14 cellular contexts compared by ENCODE assay signal in genomic region chr3:123535580-123535979, GRCh38. TPM values are rescaled to one million over a fixed set of nuclear protein-coding genes. Genes with fewer than 3 reads are reported as not detected.
DNase-seq lines count a peak whose midpoint lies in the region; ATAC-seq, FAIRE-seq and TF ChIP-seq lines count a peak whose summit lies in the region.
"Had no signal": no experiment of that assay in that cellular context is flagged by ENCODE, and none has a peak within 500 bp of the region (broad histone marks: within the 10 kb centered on the region; RNA-seq: fewer than 3 reads in every experiment).

No MANE protein-coding gene starts in this region.

- H2AK9ac ChIP-seq in IMR-90 (replicated peaks; ENCODE audit: low read depth, low read length, poor library complexity), result no peak overlapping the region

- H3K4me2 ChIP-seq in IMR-90 (ENCODE audit: low read depth, low read length), result no peak overlapping the region
- H3K4me2 ChIP-seq in keratinocyte (ENCODE audit: control insufficient read depth, extremely low read depth, insufficient read depth, low read depth, low read length), result no peak overlapping the region

- DNase-seq in AG08395 (ENCODE audit: low spot score) (peak; percentile 74), IMR-90 (peak; percentile 75), bronchial epithelial cell (ENCODE audit: low read depth) (peak; percentile 62), keratinocyte (ENCODE audit: low read depth, low spot score) (no peak), Caco-2 (no peak), GM12892 (ENCODE audit: insufficient read length) (no peak)
- DNase-seq: activated CD8-positive, alpha-beta T cell treated with anti-CD3 and anti-CD28 coated beads, Interleukin-2, amount 10 ng/mL, durations not matched to agents 7 days and 5 days; anterior cingulate cortex; kidney; NCI-H2107; stimulated activated CD4-positive, alpha-beta T cell treated with anti-CD3 and anti-CD28 coated beads, Interleukin-15, amount 100 ng/mL, for 24 hours had no signal

- no peak overlapping the region for H4K91ac ChIP-seq in IMR-90 (ENCODE audit: insufficient read depth, low read depth, low read length)

- CTCF ChIA-PET in IMR-90 (lab: Yijun Ruan, JAX), result no interaction called here
- CTCF ChIA-PET in Caco-2 (lab: Charles Lee), result no interaction called here

- H2BK15ac ChIP-seq in IMR-90 (ENCODE audit: low read depth, low read length), result no peak overlapping the region

- TF ChIP-seq RAD21 in IMR-90 (IDR thresholded peaks at IDR 0.05; ENCODE audit: low read length), result no peak

- no peak overlapping the region for H2BK120ac ChIP-seq in IMR-90 (ENCODE audit: low read depth, low read length)

- H2BK20ac ChIP-seq in IMR-90 (ENCODE audit: low read depth, low read length), result no peak overlapping the region

- H3K56ac ChIP-seq in IMR-90 (ENCODE audit: extremely low read depth, insufficient read depth, low read length), result no peak overlapping the region

- no peak for FAIRE-seq in bronchial epithelial cell (lab: Jason Lieb, UNC)
- FAIRE-seq in keratinocyte (lab: Jason Lieb, UNC), result peak; percentile 55
- FAIRE-seq in GM12892 (lab: Jason Lieb, UNC), result no peak
- FAIRE-seq: kidney had no signal

- H3K79me1 ChIP-seq in IMR-90 (ENCODE audit: low read depth in 1 of 2, low read length in 2 of 2), result peaks cover 2 to 23% of the 10 kb centered on the region in 2 experiments; a peak in 3 of 4 replicates

- no peak overlapping the region for H3K18ac ChIP-seq in IMR-90 (ENCODE audit: low read depth, low read length)

- no peak overlapping the region for H2AK5ac ChIP-seq in IMR-90 (ENCODE audit: low read depth, low read length)

- peaks cover 16% of the 10 kb centered on the region for H3K9me1 ChIP-seq in IMR-90 (ENCODE audit: insufficient read depth, low read length)
- H3K9me1 ChIP-seq in keratinocyte (ENCODE audit: control insufficient read depth, extremely low read depth, insufficient read depth, low read length), result no peaks in the 10 kb centered on the region

- no peak for TF ChIP-seq POLR2A in IMR-90 (IDR thresholded peaks at IDR 0.05; ENCODE audit: low read depth, low read length)
- TF ChIP-seq POLR2A in GM12892 (IDR thresholded peaks at IDR 0.05; ENCODE audit: low read depth, low read length), result no peak

- H4K5ac ChIP-seq in IMR-90 (ENCODE audit: low read depth, low read length), result no peak overlapping the region

- no peak overlapping the region for H2BK5ac ChIP-seq in IMR-90 (ENCODE audit: low read depth, low read length, poor library complexity, severe bottlenecking)

- H4K20me1 ChIP-seq in IMR-90 (ENCODE audit: insufficient read depth, low read length) (peaks cover 7% of the 10 kb centered on the region), keratinocyte (ENCODE audit: control insufficient read depth, extremely low read depth, insufficient read depth, low read length) (no peaks in the 10 kb centered on the region)

- H3K4me1 ChIP-seq in IMR-90 (ENCODE audit: control insufficient read depth, insufficient read depth, low read length), result peaks cover 8% of the 10 kb centered on the region
- H3K4me1 ChIP-seq in keratinocyte (ENCODE audit: control insufficient read depth, extremely low read depth, insufficient read depth, low read length), result peaks cover 14% of the 10 kb centered on the region
- H3K4me1 ChIP-seq in Caco-2, result no peaks in the 10 kb centered on the region

- H3K27ac Mint-ChIP-seq in Caco-2 (ENCODE audit: unreplicated experiment), result no peak overlapping the region
- H3K27ac Mint-ChIP-seq: activated CD8-positive, alpha-beta T cell treated with anti-CD3 and anti-CD28 coated beads, Interleukin-2, amount 10 ng/mL, durations not matched to agents 7 days and 5 days; activated T-helper 2 cell treated with anti-CD3 and anti-CD28 coated beads, Interferon-gamma antibody, Interleukin-2, Interleukin-4, amounts not matched to agents 10 μg/mL and 5 μg/mL and 100 μg/mL, durations not matched to agents 14 hours and 24 hours and 36 hours had no signal

- no peak overlapping the region for H3K4me3 ChIP-seq in IMR-90 (ENCODE audit: insufficient read depth, low read depth, low read length)
- H3K4me3 ChIP-seq in bronchial epithelial cell (ENCODE audit: low read depth, low read length), result no peak overlapping the region
- H3K4me3 ChIP-seq in keratinocyte (ENCODE audit: control insufficient read depth in 2 of 3, extremely low read depth in 1 of 3, insufficient read depth in 2 of 3, low read depth in 1 of 3, low read length in 3 of 3), result no peak overlapping the region
- no peak overlapping the region for H3K4me3 ChIP-seq in Caco-2 (ENCODE audit: low read depth, low read length)

- in situ Hi-C loops in IMR-90 (cut with MboI; ENCODE audit: low sequenced_read_pairs), result no loop called here

- H2AFZ ChIP-seq in IMR-90 (replicated peaks; ENCODE audit: low read length, poor library complexity) (no peak overlapping the region), keratinocyte (ENCODE audit: control insufficient read depth, low read length) (no peak overlapping the region)

- dilution Hi-C loops in IMR-90 (cut with HindIII; ENCODE audit: low sequenced_read_pairs, unreplicated experiment), result no loop called here
- dilution Hi-C loops in keratinocyte (cut with MboI; ENCODE audit: extremely low pct_ligation_motif_present, low sequenced_read_pairs), result no loop called here

- H3K27me3 ChIP-seq in IMR-90 (ENCODE audit: control insufficient read depth, insufficient read depth, low read length), result no peaks in the 10 kb centered on the region
- no peaks in the 10 kb centered on the region for H3K27me3 ChIP-seq in bronchial epithelial cell (ENCODE audit: control insufficient read depth, insufficient read depth, low read length)
- H3K27me3 ChIP-seq in keratinocyte (ENCODE audit: control insufficient read depth, extremely low read depth, insufficient read depth, low read length), result no peaks in the 10 kb centered on the region
- H3K27me3 ChIP-seq in Caco-2 (replicated peaks; ENCODE audit: control insufficient read depth, insufficient read depth, low read length), result no peaks in the 10 kb centered on the region

- H3K14ac ChIP-seq in IMR-90 (replicated peaks; ENCODE audit: low read depth, low read length), result no peak overlapping the region

- H3K36me3 ChIP-seq in IMR-90 (ENCODE audit: control insufficient read depth, insufficient read depth, low read length) (no peaks in the 10 kb centered on the region), bronchial epithelial cell (ENCODE audit: control insufficient read depth, insufficient read depth, low read length) (peaks cover 2% of the 10 kb centered on the region), keratinocyte (ENCODE audit: control insufficient read depth in 2 of 2, extremely low read depth in 1 of 2, insufficient read depth in 2 of 2, low read length in 2 of 2) (peaks cover 0 to 5% of the 10 kb centered on the region in 2 experiments), Caco-2 (ENCODE audit: control insufficient read depth, insufficient read depth, low read length) (no peaks in the 10 kb centered on the region)

- H3K9me3 ChIP-seq in IMR-90 (ENCODE audit: control insufficient read depth, insufficient read depth, low read length), result no peaks in the 10 kb centered on the region
- H3K9me3 ChIP-seq in keratinocyte (ENCODE audit: control insufficient read depth, low read depth, low read length), result no peaks in the 10 kb centered on the region
- no peaks in the 10 kb centered on the region for H3K9me3 ChIP-seq in Caco-2

- no peak for TF ChIP-seq CTCF in IMR-90 (conservative IDR thresholded peaks at IDR 0.05; ENCODE audit: low read depth, low read length)
- no peak for TF ChIP-seq CTCF in bronchial epithelial cell (IDR thresholded peaks at IDR 0.05; ENCODE audit: insufficient read depth, low read length, severe bottlenecking)
- TF ChIP-seq CTCF in keratinocyte (optimal IDR thresholded peaks at IDR 0.05 in 1 of 3, IDR thresholded peaks at IDR 0.05 in 1 of 3, conservative IDR thresholded peaks at IDR 0.05 in 1 of 3; ENCODE audit: extremely low read depth in 1 of 3, insufficient read depth in 2 of 3, low read length in 3 of 3), result no peak
- TF ChIP-seq CTCF in Caco-2 (IDR thresholded peaks at IDR 0.05; ENCODE audit: insufficient read depth in 1 of 2, low read depth in 1 of 2, low read length in 1 of 2, severe bottlenecking in 1 of 2, unreplicated experiment in 1 of 2), result no peak

- intact Hi-C loops in IMR-90 (cut with micrococcal nuclease) (loop anchor here (5.0 kb wide), 1 partner anchor 33 kb away; no protein-coding TSS in a partner anchor), Caco-2 (cut with micrococcal nuclease; ENCODE audit: unreplicated experiment) (no loop called here)

- WGBS in IMR-90 (ENCODE audit: extremely low coverage in 2 of 2, insufficient read length in 1 of 2), 2 experiments, result no CpG with 5 or more reads among the region's 1 CpG

- H3K4ac ChIP-seq in IMR-90 (ENCODE audit: low read depth, low read length), result no peak overlapping the region

- ATAC-seq in IMR-90 (ENCODE audit: low read depth), result peak; percentile 69
- ATAC-seq in GM19395 (IDR thresholded peaks at IDR 0.05; ENCODE audit: unreplicated experiment), result no peak
- no peak for ATAC-seq in GM18517 (IDR thresholded peaks at IDR 0.05; ENCODE audit: unreplicated experiment)
- ATAC-seq: activated CD8-positive, alpha-beta T cell treated with anti-CD3 and anti-CD28 coated beads, Interleukin-2, amount 10 ng/mL, durations not matched to agents 7 days and 5 days had no signal

- H3K79me2 ChIP-seq in keratinocyte (ENCODE audit: control insufficient read depth, insufficient read depth, low read length), result peaks cover 61% of the 10 kb centered on the region

- no peaks in the 10 kb centered on the region for H3K4me1 Mint-ChIP-seq in Caco-2 (ENCODE audit: low read depth, unreplicated experiment)

- no peak overlapping the region for H3K23ac ChIP-seq in IMR-90 (ENCODE audit: low read depth, low read length)

- no TSS peak for BruUV-seq in IMR-90 (replicated peaks; lab: Mats Ljungman, UMichigan)
- no TSS peak for BruUV-seq in Caco-2 (replicated peaks; lab: Mats Ljungman, UMichigan)

- H3K9me3 Mint-ChIP-seq in Caco-2 (ENCODE audit: unreplicated experiment), result no peaks in the 10 kb centered on the region
- H3K9me3 Mint-ChIP-seq: activated T-helper 2 cell treated with anti-CD3 and anti-CD28 coated beads, Interferon-gamma antibody, Interleukin-2, Interleukin-4, amounts not matched to agents 10 μg/mL and 5 μg/mL and 100 μg/mL, durations not matched to agents 14 hours and 24 hours and 36 hours had no signal

- no peaks in the 10 kb centered on the region for H3K27me3 Mint-ChIP-seq in Caco-2 (ENCODE audit: insufficient read depth, unreplicated experiment)

- H4K8ac ChIP-seq in IMR-90 (ENCODE audit: low read depth in 2 of 2, low read length in 2 of 2), result no peak overlapping the region

- H3K36me3 Mint-ChIP-seq in Caco-2 (ENCODE audit: insufficient read depth, unreplicated experiment), result peaks cover 13% of the 10 kb centered on the region

- H3K9ac ChIP-seq in IMR-90 (ENCODE audit: low read depth, low read length) (no peak overlapping the region), keratinocyte (ENCODE audit: control insufficient read depth, extremely low read depth, insufficient read depth, low read length) (no peak overlapping the region)

- no peak overlapping the region for H3K4me3 Mint-ChIP-seq in Caco-2 (ENCODE audit: unreplicated experiment)
- H3K4me3 Mint-ChIP-seq: activated CD8-positive, alpha-beta T cell treated with anti-CD3 and anti-CD28 coated beads, Interleukin-2, amount 10 ng/mL, durations not matched to agents 7 days and 5 days had no signal

- POLR2A ChIA-PET in IMR-90 (lab: Charles Lee; ENCODE audit: unreplicated experiment), result no interaction called here
- POLR2A ChIA-PET in Caco-2 (lab: Charles Lee), result no interaction called here

- H3K27ac ChIP-seq in IMR-90 (ENCODE audit: insufficient read depth, low read length) (no peak overlapping the region), keratinocyte (ENCODE audit: control insufficient read depth, insufficient read depth, low read length) (no peak overlapping the region)

RNA-seq across cellular contexts. Expression of gene HACD2, which starts 49.3 kb away (rescaled TPM):
- total RNA-seq in IMR-90 (2012; rRNA removed), result 22.6 and 35.8 TPM in 2 replicates
- polyA plus RNA-seq in IMR-90 (2012; rRNA removed), result 18.6 and 21.5 TPM in 2 replicates
- 4.9 TPM in 2 replicates for polyA plus RNA-seq in IMR-90 (2012; cell fraction: cytosol; rRNA removed)
- 3.4 and 15.4 TPM in 2 replicates for polyA plus RNA-seq in IMR-90 (2012; cell fraction: nucleus; rRNA removed; ENCODE audit: low replicate concordance)
- total RNA-seq in bronchial epithelial cell, result 46.6 and 68.1 TPM in 2 replicates
- 85.8 to 146 TPM (median 124 TPM) in 3 replicates for polyA plus RNA-seq in keratinocyte
- polyA plus RNA-seq in keratinocyte (2011; ENCODE audit: low read depth), result 34.3 TPM
- 50.9 and 112 TPM in 2 replicates for polyA plus RNA-seq in keratinocyte (2011; cell fraction: cytosol; rRNA removed)
- polyA plus RNA-seq in keratinocyte (2011; cell fraction: nucleus; rRNA removed), result 146 and 190 TPM in 2 replicates
- polyA plus RNA-seq in keratinocyte (2012; ENCODE audit: low replicate concordance), result 57.9 and 59.7 TPM in 2 replicates
- polyA minus RNA-seq in keratinocyte, result 83.0 to 239 TPM (median 181 TPM) in 3 replicates
- 73.3 TPM for polyA minus RNA-seq in keratinocyte (2011; cell fraction: cytosol; rRNA and poly(A)+ RNA removed)
- polyA minus RNA-seq in keratinocyte (2011; cell fraction: nucleus; rRNA and poly(A)+ RNA removed), result 131 and 227 TPM in 2 replicates
- 84.7 and 92.5 TPM in 2 replicates for total RNA-seq in Caco-2 (2022)
- polyA plus RNA-seq in GM12892 (2012; ENCODE audit: missing spikeins), result 11.7 TPM

Comparison
In these comparisons a context has a peak if more than half of its experiments do, and no peak if none do; other contexts are left out.
1. DNase-seq: peak in AG08395 (single experiment), IMR-90 (single experiment) and bronchial epithelial cell (single experiment); none in keratinocyte (single experiment), Caco-2 (0 of 2) and GM12892 (single experiment).